In the genomic region with DNA sequence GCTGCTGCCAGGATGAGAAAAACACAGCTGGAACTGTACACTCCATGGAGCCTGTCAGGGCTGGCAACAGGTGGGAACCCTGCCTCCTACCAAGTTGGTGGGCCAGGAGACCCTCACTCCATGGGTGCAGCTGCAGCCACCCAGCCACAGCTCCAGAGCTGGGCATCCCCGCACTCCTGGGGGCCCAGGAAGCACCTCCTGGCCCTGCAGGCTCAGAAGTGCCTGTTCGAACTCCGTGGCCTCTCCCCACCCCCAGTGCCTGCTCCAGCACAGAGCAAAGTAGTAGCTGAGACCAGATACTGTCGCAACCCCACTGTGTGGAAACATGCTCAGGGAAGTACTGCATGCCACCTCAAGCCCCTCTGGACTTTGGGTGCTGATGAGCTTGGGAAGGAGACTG, we compare ENCODE assay signal across 22 cellular contexts.
"Had no signal": no experiment of that assay in that cellular context is flagged by ENCODE, and none has a peak within 500 bp of the region (broad histone marks: within the 10 kb centered on the region; RNA-seq: fewer than 3 reads in every experiment).

No MANE protein-coding gene starts in this region.

- H3K4me3 ChIP-seq: colonic mucosa, lower lobe of right lung, ovary, psoas muscle, skin epidermis, suprapubic skin, transverse colon had no signal

- H3K4me1 Mint-ChIP-seq: immature natural killer cell; naive thymus-derived CD8-positive, alpha-beta T cell; nephron progenitor cell had no signal

- DNase-seq: colonic mucosa; effector memory CD4-positive, alpha-beta T cell; hypothalamus; immature natural killer cell; islet precursor cell; left ventricle myocardium superior; lower lobe of right lung; naive thymus-derived CD8-positive, alpha-beta T cell; nephron progenitor cell; occipital lobe; ovary; psoas muscle; stimulated activated CD4-positive, alpha-beta T cell treated with anti-CD3 and anti-CD28 coated beads, Interleukin-15, amount 100 ng/mL, for 24 hours; stimulated activated CD4-positive, alpha-beta T cell treated with anti-CD3 and anti-CD28 coated beads, Interleukin-2, amount 100 ng/mL, for 48 hours; transverse colon had no signal

- H3K36me3 ChIP-seq: colonic mucosa, lower lobe of right lung, ovary, suprapubic skin, transverse colon had no signal

- FAIRE-seq: endothelial cell of umbilical vein, frontal cortex had no signal

- H3K36me3 Mint-ChIP-seq: immature natural killer cell; naive thymus-derived CD8-positive, alpha-beta T cell had no signal

- H3K9me3 Mint-ChIP-seq: naive thymus-derived CD8-positive, alpha-beta T cell; nephron progenitor cell; stimulated activated naive CD8-positive, alpha-beta T cell treated with anti-CD3 and anti-CD28 coated beads, Interleukin-15, Interleukin-2, amounts not matched to agents 100 ng/mL and 50 ng/mL, for 24 hours had no signal

- H3K4me3 Mint-ChIP-seq: dendritic cell treated with granulocyte-macrophage colony-stimulating factor and Interleukin-4, amounts not matched to agents 40 ng/mL and 50 ng/mL, for 4 days; immature natural killer cell; naive thymus-derived CD8-positive, alpha-beta T cell; nephron progenitor cell; stimulated activated naive CD8-positive, alpha-beta T cell treated with anti-CD3 and anti-CD28 coated beads, Interleukin-15, Interleukin-2, amounts not matched to agents 100 ng/mL and 50 ng/mL, for 24 hours had no signal

- H3K27ac ChIP-seq: colonic mucosa, lower lobe of right lung, ovary, psoas muscle, skin epidermis, suprapubic skin, transverse colon had no signal

- H3K27ac Mint-ChIP-seq: dendritic cell treated with granulocyte-macrophage colony-stimulating factor and Interleukin-4, amounts not matched to agents 40 ng/mL and 50 ng/mL, for 4 days; immature natural killer cell; naive thymus-derived CD8-positive, alpha-beta T cell; nephron progenitor cell; stimulated activated naive CD8-positive, alpha-beta T cell treated with anti-CD3 and anti-CD28 coated beads, Interleukin-15, Interleukin-2, amounts not matched to agents 100 ng/mL and 50 ng/mL, for 24 hours had no signal

- ATAC-seq: left ventricle myocardium superior; naive thymus-derived CD8-positive, alpha-beta T cell; psoas muscle; right cardiac atrium had no signal

- H3K4me1 ChIP-seq: colonic mucosa, lower lobe of right lung, psoas muscle, suprapubic skin, transverse colon had no signal

- H3K27me3 ChIP-seq: colonic mucosa, ovary, suprapubic skin, transverse colon had no signal

- H3K9me3 ChIP-seq: colonic mucosa, lower lobe of right lung, ovary, psoas muscle, suprapubic skin, transverse colon had no signal
